In genomic region chr1:160789702-160790611, GRCh38 we compare ENCODE assay signal across 11 cellular contexts. TPM values are rescaled to one million over a fixed set of nuclear protein-coding genes. Genes with fewer than 3 reads are reported as not detected.
DNase-seq lines count a peak whose midpoint lies in the region; ATAC-seq and TF ChIP-seq lines count a peak whose summit lies in the region.
"Had no signal": no experiment of that assay in that cellular context is flagged by ENCODE, and none has a peak within 500 bp of the region (broad histone marks: within the 10 kb centered on the region; RNA-seq: fewer than 3 reads in every experiment).

No MANE protein-coding gene starts in this region.

- H3K4me1 ChIP-seq in mucosa of descending colon (ENCODE audit: low read depth): no peaks in the 10 kb centered on the region
- H3K4me1 ChIP-seq: esophagus squamous epithelium had no signal

- H3K9me3 ChIP-seq in mucosa of descending colon: peaks cover 5% of the 10 kb centered on the region

- DNase-seq in mucosa of descending colon: peak in 1 of 3 donors; percentile 29
- DNase-seq in NCI-H1417 (lab: John Stamatoyannopoulos, UW): no peak
- DNase-seq in stimulated activated CD4-positive, alpha-beta T cell treated with anti-CD3 and anti-CD28 coated beads, Interleukin-4, amount 100 ng/mL, for 24 hours: no peak
- DNase-seq in NCI-H1694 treated with DMSO at 0.1 percent for 48 hours (lab: John Stamatoyannopoulos, UW): no peak
- DNase-seq in G401 (ENCODE audit: low spot score): no peak
- DNase-seq: esophagus squamous epithelium, NCI-H524 had no signal

- peak; percentile 74 for ATAC-seq in GM18520 (IDR thresholded peaks at IDR 0.05; ENCODE audit: unreplicated experiment)
- peak; percentile 78 for ATAC-seq in GM21717 (IDR thresholded peaks at IDR 0.05; ENCODE audit: unreplicated experiment)
- peak; percentile 74 for ATAC-seq in HG03558 (IDR thresholded peaks at IDR 0.05; ENCODE audit: extremely low read depth, unreplicated experiment)
- peak; percentile 81 for ATAC-seq in mucosa of descending colon

- H3K4me3 ChIP-seq in mucosa of descending colon: no peak overlapping the region
- H3K4me3 ChIP-seq: esophagus squamous epithelium had no signal

- TF ChIP-seq CTCF in mucosa of descending colon (IDR thresholded peaks at IDR 0.05): no peak

- in situ Hi-C loops in G401 (cut with HindIII; ENCODE audit: low sequenced_read_pairs): no loop called here

- H3K36me3 ChIP-seq in mucosa of descending colon (ENCODE audit: low read depth): no peaks in the 10 kb centered on the region
- H3K36me3 ChIP-seq: esophagus squamous epithelium had no signal

- intact Hi-C loops in mucosa of descending colon (cut with DNase I, micrococcal nuclease): no loop called here

RNA-seq across cellular contexts. Expression of gene LY9, which starts 6.0 kb away (rescaled TPM):
- total RNA-seq in mucosa of descending colon: 1 to 10 TPM; 1.3 to 2.5 (median 2.3) TPM
- not detected in 2 replicates for total RNA-seq in G401 (2014; rRNA removed; shearing (Covaris generic))
- total RNA-seq: myocyte had no signal

RNA-seq across cellular contexts. Expression of gene SLAMF7, which starts 50.9 kb away (rescaled TPM):
- total RNA-seq in mucosa of descending colon: 10 to 100 TPM in 2 of 3 donors, 1 to 10 TPM in 1; 6.4 to 12.7 (median 10.1) TPM
- not detected in 2 replicates for total RNA-seq in G401 (2014; rRNA removed; shearing (Covaris generic))
- total RNA-seq: myocyte had no signal
